ENCODE assay signal across 8 cellular contexts in the genomic region with DNA sequence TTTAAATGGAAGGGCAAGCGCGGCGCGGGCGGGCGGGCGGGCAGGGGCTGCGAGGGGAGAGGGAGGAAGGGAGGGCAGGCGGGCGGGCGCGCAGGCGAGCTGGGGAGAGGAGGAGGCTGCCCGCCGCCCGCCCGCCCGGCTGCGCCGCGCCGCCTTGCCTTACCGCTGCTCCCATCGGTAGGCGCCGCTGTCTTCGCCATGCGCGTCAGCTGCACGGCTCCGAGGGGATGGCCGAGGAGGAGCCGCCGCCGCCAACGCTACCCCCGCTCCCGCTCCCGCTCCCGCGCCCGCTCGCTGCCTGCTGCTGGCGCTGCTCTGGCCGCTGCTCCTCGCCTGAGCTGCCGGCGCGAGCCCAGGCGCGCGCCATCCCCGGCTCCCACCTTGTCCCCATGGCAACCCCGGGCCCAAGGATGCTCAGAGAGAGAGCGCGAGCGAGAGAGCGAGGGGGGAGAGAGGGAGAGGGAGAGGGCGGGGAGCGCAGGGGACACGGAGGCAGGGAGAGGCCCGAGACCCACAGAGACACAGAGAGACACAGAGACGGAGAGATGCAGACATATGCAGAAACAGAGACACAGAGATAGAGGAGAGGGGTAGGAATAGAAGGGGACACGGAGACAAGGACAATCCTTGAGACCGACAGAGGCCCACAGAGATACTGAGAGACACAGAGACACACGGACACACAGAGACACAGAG. TPM values are rescaled to one million over a fixed set of nuclear protein-coding genes. Genes with fewer than 3 reads are reported as not detected.
DNase-seq lines count a peak whose midpoint lies in the region; ATAC-seq and TF ChIP-seq lines count a peak whose summit lies in the region.

No MANE protein-coding gene starts in this region.

- H2AFZ ChIP-seq in IMR-90 (replicated peaks; ENCODE audit: low read length, poor library complexity): peak overlapping the region; percentile 86
- H2AFZ ChIP-seq in PC-3 (ENCODE audit: low read length): peak overlapping the region; percentile 57; the same call in 1 of the 2 replicates
- H2AFZ ChIP-seq in neural cell (ENCODE audit: low read depth, low read length): peak overlapping the region; percentile 22

- H4K20me1 ChIP-seq in IMR-90 (ENCODE audit: insufficient read depth, low read length) (0 out of 2 replicates have a peak, but pooled peaks cover 6% of the 10 kb centered on the region), PC-3 (ENCODE audit: low read length) (no peaks in the 10 kb centered on the region), neural cell (ENCODE audit: insufficient read depth) (no peaks in the 10 kb centered on the region)

- TF ChIP-seq RAD21 in IMR-90 (IDR thresholded peaks at IDR 0.05; ENCODE audit: low read length) (peak; percentile 25; the same call in 1 of the 2 replicates), neural cell (conservative IDR thresholded peaks at IDR 0.05) (peak; percentile 57)

- POLR2A ChIA-PET in IMR-90 (lab: Charles Lee; ENCODE audit: unreplicated experiment): no interaction called here
- POLR2A ChIA-PET in PC-3 (lab: Charles Lee; ENCODE audit: unreplicated experiment): no interaction called here

- BruUV-seq in IMR-90 (replicated peaks; lab: Mats Ljungman, UMichigan) (no TSS peak), PC-3 (replicated peaks; lab: Mats Ljungman, UMichigan) (no TSS peak)

- no peak overlapping the region for H2BK5ac ChIP-seq in IMR-90 (ENCODE audit: low read depth, low read length, poor library complexity, severe bottlenecking)

- H2AK5ac ChIP-seq in IMR-90 (ENCODE audit: low read depth, low read length): no peak overlapping the region

- H3K18ac ChIP-seq in IMR-90 (ENCODE audit: low read depth, low read length): no peak overlapping the region

- H3F3A ChIP-seq in PC-3 (ENCODE audit: low read length, unreplicated experiment) (no peaks in the 10 kb centered on the region), neural cell (ENCODE audit: insufficient read depth, low read length, poor library complexity, severe bottlenecking) (peaks cover 7% of the 10 kb centered on the region)

- H3K79me1 ChIP-seq in IMR-90 (ENCODE audit: low read depth in 1 of 2, low read length in 2 of 2): no peaks in the 10 kb centered on the region

- peak; percentile 99 for ATAC-seq in IMR-90 (ENCODE audit: low read depth)
- peak; percentile 78 for ATAC-seq in PC-3
- no peak for ATAC-seq in GM21360 (IDR thresholded peaks at IDR 0.05; ENCODE audit: unreplicated experiment)

- peaks cover 2% of the 10 kb centered on the region; the same call in 1 of the 2 replicates for H3K4me1 ChIP-seq in IMR-90 (ENCODE audit: control insufficient read depth, insufficient read depth, low read length)
- H3K4me1 ChIP-seq in PC-3 (ENCODE audit: insufficient read depth, low read length): peaks cover 15% of the 10 kb centered on the region

- H3K56ac ChIP-seq in IMR-90 (ENCODE audit: extremely low read depth, insufficient read depth, low read length): no peak overlapping the region

- intact Hi-C loops in IMR-90 (cut with micrococcal nuclease): loop anchor here (2.0 kb wide), 1 partner anchor 44 kb away; a partner anchor contains a TSS
- intact Hi-C loops in PC-3 (cut with micrococcal nuclease): no loop called here
- intact Hi-C loops in activated T-helper 1 cell treated with anti-CD3 and anti-CD28 coated beads, Interleukin-12 subunit alpha, Interleukin-12 subunit beta, Interleukin-2, Interleukin-4 antibody, amounts not matched to agents 30 ng/mL and 10 ng/mL and 1 ng/mL, durations not matched to agents 14 hours and 24 hours and 36 hours (cut with micrococcal nuclease): loop anchor here (1.0 to 2.0 kb wide), 6 partner anchors 7 to 148 kb away; a partner anchor contains a TSS

- WGBS in IMR-90 (ENCODE audit: extremely low coverage in 2 of 2, insufficient read length in 1 of 2), 2 experiments: 0% methylated on average over 20 of the region's 66 CpGs; no CpG with 5 or more reads in 1 of the 2 experiments

- TF ChIP-seq POLR2A in IMR-90 (IDR thresholded peaks at IDR 0.05; ENCODE audit: low read depth, low read length): no peak

- H3K9me2 ChIP-seq in PC-3 (replicated peaks; ENCODE audit: low read length) (no peaks in the 10 kb centered on the region), neural cell (ENCODE audit: insufficient read depth, low read length) (no peaks in the 10 kb centered on the region)

- no peak overlapping the region for H3K27ac Mint-ChIP-seq in activated T-helper 1 cell treated with anti-CD3 and anti-CD28 coated beads, Interleukin-12 subunit alpha, Interleukin-12 subunit beta, Interleukin-2, Interleukin-4 antibody, amounts not matched to agents 30 ng/mL and 10 ng/mL and 1 ng/mL, durations not matched to agents 14 hours and 24 hours and 36 hours

- H3K27me3 Mint-ChIP-seq in activated T-helper 1 cell treated with anti-CD3 and anti-CD28 coated beads, Interleukin-12 subunit alpha, Interleukin-12 subunit beta, Interleukin-2, Interleukin-4 antibody, amounts not matched to agents 30 ng/mL and 10 ng/mL and 1 ng/mL, durations not matched to agents 14 hours and 24 hours and 36 hours (ENCODE audit: insufficient read depth): peaks cover 38% of the 10 kb centered on the region

- CTCF ChIA-PET in IMR-90 (lab: Yijun Ruan, JAX): interaction anchor here (0.8 kb wide), 1 partner anchor 13 kb away, joined by 4 read pairs; no protein-coding TSS in a partner anchor
- CTCF ChIA-PET in PC-3 (lab: Charles Lee): interaction anchor here (0.7 kb wide), 1 partner anchor 66 kb away, joined by 3 read pairs; no protein-coding TSS in a partner anchor

- TF ChIP-seq EP300 in neural cell (conservative IDR thresholded peaks at IDR 0.05; ENCODE audit: poor library complexity, severe bottlenecking): peak; percentile 91

- H4K91ac ChIP-seq in IMR-90 (ENCODE audit: insufficient read depth, low read depth, low read length): no peak overlapping the region

- no peak overlapping the region for H3K4me3 Mint-ChIP-seq in activated T-helper 1 cell treated with anti-CD3 and anti-CD28 coated beads, Interleukin-12 subunit alpha, Interleukin-12 subunit beta, Interleukin-2, Interleukin-4 antibody, amounts not matched to agents 30 ng/mL and 10 ng/mL and 1 ng/mL, durations not matched to agents 14 hours and 24 hours and 36 hours

- H3K27ac ChIP-seq in IMR-90 (ENCODE audit: insufficient read depth, low read length): no peak overlapping the region
- no peak overlapping the region for H3K27ac ChIP-seq in PC-3 (ENCODE audit: low read length)
- H3K27ac ChIP-seq in neural cell (ENCODE audit: low read length): peak overlapping the region; percentile 100

- H3K9ac ChIP-seq in IMR-90 (ENCODE audit: low read depth, low read length) (no peak overlapping the region), PC-3 (ENCODE audit: low read length) (no peak overlapping the region), neural cell (ENCODE audit: low read length) (peak overlapping the region; percentile 100)

- no peak overlapping the region for H2BK120ac ChIP-seq in IMR-90 (ENCODE audit: low read depth, low read length)

- no peaks in the 10 kb centered on the region for H3K9me3 Mint-ChIP-seq in activated T-helper 1 cell treated with anti-CD3 and anti-CD28 coated beads, Interleukin-12 subunit alpha, Interleukin-12 subunit beta, Interleukin-2, Interleukin-4 antibody, amounts not matched to agents 30 ng/mL and 10 ng/mL and 1 ng/mL, durations not matched to agents 14 hours and 24 hours and 36 hours

- H3K79me2 ChIP-seq in PC-3 (ENCODE audit: low read length) (no peaks in the 10 kb centered on the region), neural cell (replicated peaks; ENCODE audit: insufficient read depth, low read length) (peaks cover 40% of the 10 kb centered on the region)

- H3K9me3 ChIP-seq in IMR-90 (ENCODE audit: control insufficient read depth, insufficient read depth, low read length) (no peaks in the 10 kb centered on the region), PC-3 (ENCODE audit: low read length) (no peaks in the 10 kb centered on the region), neural cell (ENCODE audit: low read length) (no peaks in the 10 kb centered on the region)

- no peak overlapping the region for H2BK15ac ChIP-seq in IMR-90 (ENCODE audit: low read depth, low read length)

- H3K36me3 ChIP-seq in IMR-90 (ENCODE audit: control insufficient read depth, insufficient read depth, low read length): no peaks in the 10 kb centered on the region
- H3K36me3 ChIP-seq in PC-3 (ENCODE audit: low read depth, low read length): no peaks in the 10 kb centered on the region
- H3K36me3 ChIP-seq in neural cell (ENCODE audit: insufficient read depth, low read length): no peaks in the 10 kb centered on the region

- no peak overlapping the region for H4K5ac ChIP-seq in IMR-90 (ENCODE audit: low read depth, low read length)

- DNase-seq in DMS79 treated with DMSO at 0.1 percent for 48 hours (lab: John Stamatoyannopoulos, UW) (peak; percentile 86), IMR-90 (peak; percentile 76), PC-3 (peak; percentile 69), fibroblast of pulmonary artery (ENCODE audit: low read depth) (peak; percentile 72)
- peak; percentile 71 for DNase-seq in activated T-helper 1 cell treated with anti-CD3 and anti-CD28 coated beads, Interleukin-12 subunit alpha, Interleukin-12 subunit beta, Interleukin-2, Interleukin-4 antibody, amounts not matched to agents 30 ng/mL and 10 ng/mL and 1 ng/mL, durations not matched to agents 14 hours and 24 hours and 36 hours (ENCODE audit: low spot score)
- DNase-seq in stimulated activated naive CD4-positive, alpha-beta T cell (lab: John Stamatoyannopoulos, UW): peak; percentile 48 to 69 (median 60)

- no peak overlapping the region for H3K4ac ChIP-seq in IMR-90 (ENCODE audit: low read depth, low read length)

- TF ChIP-seq CTCF in IMR-90 (conservative IDR thresholded peaks at IDR 0.05; ENCODE audit: low read depth, low read length) (peak; percentile 54), PC-3 (conservative IDR thresholded peaks at IDR 0.05; ENCODE audit: low read depth, low read length) (no peak), fibroblast of pulmonary artery (IDR thresholded peaks at IDR 0.05; ENCODE audit: low read length, missing control alignments) (peak; percentile 19), neural cell (IDR thresholded peaks at IDR 0.05; ENCODE audit: poor library complexity, severe bottlenecking) (peak; percentile 81)

- H3K14ac ChIP-seq in IMR-90 (replicated peaks; ENCODE audit: low read depth, low read length): no peak overlapping the region

- H4K8ac ChIP-seq in IMR-90 (ENCODE audit: low read depth in 2 of 2, low read length in 2 of 2): no peak overlapping the region

- no peaks in the 10 kb centered on the region for H3K9me1 ChIP-seq in IMR-90 (ENCODE audit: insufficient read depth, low read length)

- H2AK9ac ChIP-seq in IMR-90 (replicated peaks; ENCODE audit: low read depth, low read length, poor library complexity): no peak overlapping the region

- H3K4me1 Mint-ChIP-seq in activated T-helper 1 cell treated with anti-CD3 and anti-CD28 coated beads, Interleukin-12 subunit alpha, Interleukin-12 subunit beta, Interleukin-2, Interleukin-4 antibody, amounts not matched to agents 30 ng/mL and 10 ng/mL and 1 ng/mL, durations not matched to agents 14 hours and 24 hours and 36 hours (ENCODE audit: low read depth): peaks cover 19% of the 10 kb centered on the region

- in situ Hi-C loops in IMR-90 (cut with MboI; ENCODE audit: low sequenced_read_pairs): no loop called here

- H3K4me2 ChIP-seq in IMR-90 (ENCODE audit: low read depth, low read length): peak overlapping the region; percentile 53
- H3K4me2 ChIP-seq in PC-3 (ENCODE audit: low read length): peak overlapping the region; percentile 95; the same call in 1 of the 2 replicates
- H3K4me2 ChIP-seq in neural cell (ENCODE audit: low read length): peak overlapping the region; percentile 57

- H3K36me3 Mint-ChIP-seq in activated T-helper 1 cell treated with anti-CD3 and anti-CD28 coated beads, Interleukin-12 subunit alpha, Interleukin-12 subunit beta, Interleukin-2, Interleukin-4 antibody, amounts not matched to agents 30 ng/mL and 10 ng/mL and 1 ng/mL, durations not matched to agents 14 hours and 24 hours and 36 hours (ENCODE audit: low read depth): peaks cover 1% of the 10 kb centered on the region

- no peak overlapping the region for H2BK20ac ChIP-seq in IMR-90 (ENCODE audit: low read depth, low read length)

- no peak overlapping the region for H3K23ac ChIP-seq in IMR-90 (ENCODE audit: low read depth, low read length)

- H3K27me3 ChIP-seq in IMR-90 (ENCODE audit: control insufficient read depth, insufficient read depth, low read length) (peaks cover 80% of the 10 kb centered on the region), PC-3 (ENCODE audit: low read length) (peaks cover 38% of the 10 kb centered on the region), neural cell (ENCODE audit: insufficient read depth, low read depth, low read length) (no peaks in the 10 kb centered on the region)

- H3K4me3 ChIP-seq in IMR-90 (ENCODE audit: insufficient read depth, low read depth, low read length) (peak overlapping the region; percentile 64), PC-3 (ENCODE audit: low read length) (peak overlapping the region; percentile 77), fibroblast of pulmonary artery (replicated peaks; ENCODE audit: low read depth, low read length) (peak overlapping the region; percentile 54), neural cell (ENCODE audit: low read length) (peak overlapping the region; percentile 87)

- dilution Hi-C loops in IMR-90 (cut with HindIII; ENCODE audit: low sequenced_read_pairs, unreplicated experiment): no loop called here

RNA-seq across cellular contexts. Expression of a gene that starts 40.3 kb away (rescaled TPM):
- total RNA-seq in IMR-90 (2012; rRNA removed) (8.1 and 8.2 TPM in 2 replicates), PC-3 (2014; rRNA removed) (34.4 and 38.2 TPM in 2 replicates)
- polyA plus RNA-seq in IMR-90 (2012; rRNA removed) (21.0 and 26.1 TPM in 2 replicates), neural cell (69.9 and 72.8 TPM in 2 replicates)
- 28.9 and 45.6 TPM in 2 replicates for polyA plus RNA-seq in IMR-90 (2012; cell fraction: cytosol; rRNA removed)
- 21.5 and 40.6 TPM in 2 replicates for polyA plus RNA-seq in IMR-90 (2012; cell fraction: nucleus; rRNA removed; ENCODE audit: low replicate concordance)
- total RNA-seq in activated T-helper 1 cell treated with anti-CD3 and anti-CD28 coated beads, Interleukin-12 subunit alpha, Interleukin-12 subunit beta, Interleukin-2, Interleukin-4 antibody, amounts not matched to agents 30 ng/mL and 10 ng/mL and 1 ng/mL, durations not matched to agents 14 hours and 24 hours and 36 hours: 36.9 and 37.9 TPM in 2 replicates
- polyA minus RNA-seq in neural cell: 45.7 and 51.6 TPM in 2 replicates

RNA-seq across cellular contexts. Expression of a gene that starts 43.0 kb away (rescaled TPM):
- total RNA-seq in IMR-90 (2012; rRNA removed) (13.6 and 14.2 TPM in 2 replicates), PC-3 (2014; rRNA removed) (5.1 and 6.1 TPM in 2 replicates)
- polyA plus RNA-seq in IMR-90 (2012; rRNA removed) (6.8 and 7.3 TPM in 2 replicates), neural cell (2.1 TPM in 2 replicates)
- 3.2 and 6.0 TPM in 2 replicates for polyA plus RNA-seq in IMR-90 (2012; cell fraction: cytosol; rRNA removed)
- polyA plus RNA-seq in IMR-90 (2012; cell fraction: nucleus; rRNA removed; ENCODE audit: low replicate concordance): 5.4 and 9.9 TPM in 2 replicates
- total RNA-seq in activated T-helper 1 cell treated with anti-CD3 and anti-CD28 coated beads, Interleukin-12 subunit alpha, Interleukin-12 subunit beta, Interleukin-2, Interleukin-4 antibody, amounts not matched to agents 30 ng/mL and 10 ng/mL and 1 ng/mL, durations not matched to agents 14 hours and 24 hours and 36 hours: 18.4 and 18.5 TPM in 2 replicates
- 7.6 and 10.0 TPM in 2 replicates for polyA minus RNA-seq in neural cell

RNA-seq across cellular contexts. Expression of a gene that starts 44.9 kb away (rescaled TPM):
- 0.54 and 0.56 TPM in 2 replicates for total RNA-seq in IMR-90 (2012; rRNA removed)
- polyA plus RNA-seq in IMR-90 (2012; rRNA removed): 5.0 and 6.6 TPM in 2 replicates
- 1.8 and 5.3 TPM in 2 replicates for polyA plus RNA-seq in IMR-90 (2012; cell fraction: cytosol; rRNA removed)
- polyA plus RNA-seq in IMR-90 (2012; cell fraction: nucleus; rRNA removed; ENCODE audit: low replicate concordance): 11.7 and 16.9 TPM in 2 replicates
- 1.4 and 2.4 TPM in 2 replicates for total RNA-seq in PC-3 (2014; rRNA removed)
- 64.0 and 65.8 TPM in 2 replicates for total RNA-seq in activated T-helper 1 cell treated with anti-CD3 and anti-CD28 coated beads, Interleukin-12 subunit alpha, Interleukin-12 subunit beta, Interleukin-2, Interleukin-4 antibody, amounts not matched to agents 30 ng/mL and 10 ng/mL and 1 ng/mL, durations not matched to agents 14 hours and 24 hours and 36 hours
- 7.7 and 12.4 TPM in 2 replicates for polyA plus RNA-seq in neural cell
- polyA minus RNA-seq in neural cell: 10.7 and 18.9 TPM in 2 replicates

Comparison
In these comparisons a context has a peak if more than half of its experiments do, and no peak if none do; other contexts are left out.
1. H2AFZ ChIP-seq: peak in every context shown above with its lines; median percentile 86 in IMR-90; 57 in PC-3; 22 in neural cell.
2. RNA of a gene that starts 44.9 kb away (total RNA-seq): 64.0 to 65.8 TPM in activated T-helper 1 cell treated with anti-CD3 and anti-CD28 coated beads, Interleukin-12 subunit alpha, Interleukin-12 subunit beta, Interleukin-2, Interleukin-4 antibody, amounts not matched to agents 30 ng/mL and 10 ng/mL and 1 ng/mL, durations not matched to agents 14 hours and 24 hours and 36 hours; 1.4 to 2.4 TPM in PC-3 and 0.54 to 0.56 TPM in IMR-90; every median in the first group is over 10 times any median in the second.
3. Peak in every context shown above with its lines, with median percentiles within 50 percentile points of each other: DNase-seq, H3K4me2 ChIP-seq and H3K4me3 ChIP-seq.